In genomic region chr9:91071185-91071990, GRCh38 we compare ENCODE assay signal across 1 cellular context.
A peak's percentile ranks its signal among the peaks of the same experiment; 100 is the strongest.
TF ChIP-seq lines count a peak whose summit lies in the region.

No MANE protein-coding gene starts in this region.

TF ChIP-seq in HepG2, 621 proteins besides CTCF, POLR2A, EP300 and RAD21 (continued from another document and continues in another):
- TF ChIP-seq ZNF280B (CRISPR knock-in tag; IDR thresholded peaks at IDR 0.05; ENCODE audit: borderline replicate concordance) (no peak), ZBTB37 (CRISPR knock-in tag; IDR thresholded peaks at IDR 0.05) (no peak), ATF4 (CRISPR knock-in tag; IDR thresholded peaks at IDR 0.05) (peak in 1 of 2 experiments; percentile 58; a peak in 1 of 4 replicates), AFF4 (CRISPR knock-in tag; IDR thresholded peaks at IDR 0.05) (no peak), ZNF567 (CRISPR knock-in tag; IDR thresholded peaks at IDR 0.05; ENCODE audit: borderline replicate concordance) (no peak), ZNF619 (CRISPR knock-in tag; IDR thresholded peaks at IDR 0.05) (no peak), ISL2 (CRISPR knock-in tag; IDR thresholded peaks at IDR 0.05) (peak; percentile 9; the same call in 1 of the 2 replicates), CREB1 (IDR thresholded peaks at IDR 0.05) (no peak), CREB1 (CRISPR knock-in tag; IDR thresholded peaks at IDR 0.05) (peak; percentile 66), TMF1 (CRISPR knock-in tag; IDR thresholded peaks at IDR 0.05; ENCODE audit: low read depth) (no peak), ZNF879 (CRISPR knock-in tag; IDR thresholded peaks at IDR 0.05) (no peak), JUND (CRISPR knock-in tag; IDR thresholded peaks at IDR 0.05) (0 out of 2 replicates have a peak, but pooled peaks have one; percentile 38), TFDP2 (CRISPR knock-in tag; IDR thresholded peaks at IDR 0.05) (no peak), ADNP (CRISPR knock-in tag; IDR thresholded peaks at IDR 0.05) (no peak), PRPF4 (IDR thresholded peaks at IDR 0.05; ENCODE audit: low read depth, low read length, poor library complexity, severe bottlenecking) (no peak), TARDBP (CRISPR knock-in tag; IDR thresholded peaks at IDR 0.05) (peak; percentile 75), ZNF282 (IDR thresholded peaks at IDR 0.05; ENCODE audit: partially characterized antibody) (no peak), CREB3 (CRISPR knock-in tag; IDR thresholded peaks at IDR 0.05) (no peak), ZNF33A (CRISPR knock-in tag; IDR thresholded peaks at IDR 0.05; ENCODE audit: borderline replicate concordance) (no peak), SMAD1 (CRISPR knock-in tag; IDR thresholded peaks at IDR 0.05; ENCODE audit: borderline replicate concordance, low read depth) (no peak), TOE1 (CRISPR knock-in tag; IDR thresholded peaks at IDR 0.05) (no peak), ZHX1 (CRISPR knock-in tag; IDR thresholded peaks at IDR 0.05; ENCODE audit: low read depth) (no peak), JARID2 (CRISPR knock-in tag; IDR thresholded peaks at IDR 0.05; ENCODE audit: insufficient replicate concordance) (no peak), EZH2 (conservative IDR thresholded peaks at IDR 0.05; ENCODE audit: low read depth, low read length) (no peak), EED (CRISPR knock-in tag; IDR thresholded peaks at IDR 0.05) (no peak), ZNF232 (CRISPR knock-in tag; IDR thresholded peaks at IDR 0.05; ENCODE audit: borderline replicate concordance) (no peak), ZNF83 (CRISPR knock-in tag; IDR thresholded peaks at IDR 0.05; ENCODE audit: borderline replicate concordance) (no peak), MIER2 (CRISPR knock-in tag; IDR thresholded peaks at IDR 0.05) (peak; percentile 18; the same call in 1 of the 2 replicates), ZNF264 (CRISPR knock-in tag; IDR thresholded peaks at IDR 0.05) (no peak), KDM5B (CRISPR knock-in tag; IDR thresholded peaks at IDR 0.05; ENCODE audit: borderline replicate concordance) (no peak), HNRNPLL (IDR thresholded peaks at IDR 0.05; ENCODE audit: low read depth, low read length, poor library complexity, severe bottlenecking) (no peak), GMEB2 (CRISPR knock-in tag; IDR thresholded peaks at IDR 0.05; ENCODE audit: low read depth) (no peak), ZNF556 (CRISPR knock-in tag; IDR thresholded peaks at IDR 0.05; ENCODE audit: borderline replicate concordance) (no peak), ATF6 (CRISPR knock-in tag; conservative IDR thresholded peaks at IDR 0.05) (no peak), SATB2 (CRISPR knock-in tag; IDR thresholded peaks at IDR 0.05) (no peak), PRDM4 (CRISPR knock-in tag; IDR thresholded peaks at IDR 0.05; ENCODE audit: borderline replicate concordance) (no peak), ZFP36L2 (CRISPR knock-in tag; IDR thresholded peaks at IDR 0.05) (no peak), U2AF2 (IDR thresholded peaks at IDR 0.05; ENCODE audit: low read depth, low read length) (no peak), ZNF7 (CRISPR knock-in tag; IDR thresholded peaks at IDR 0.05) (no peak), ATF5 (CRISPR knock-in tag; IDR thresholded peaks at IDR 0.05; ENCODE audit: low read depth) (no peak), KLF9 (CRISPR knock-in tag; IDR thresholded peaks at IDR 0.05; ENCODE audit: low read depth) (no peak), SPEN (CRISPR knock-in tag; IDR thresholded peaks at IDR 0.05; ENCODE audit: low read depth) (peak; percentile 64; the same call in 1 of the 2 replicates)
